In genomic region chr1:110207831-110208230, GRCh38 we compare ENCODE assay signal across 8 cellular contexts. TPM values are rescaled to one million over a fixed set of nuclear protein-coding genes. Genes with fewer than 3 reads are reported as not detected.
DNase-seq lines count a peak whose midpoint lies in the region; ATAC-seq and TF ChIP-seq lines count a peak whose summit lies in the region.

No MANE protein-coding gene starts in this region.

- no peak overlapping the region for H3K4me3 ChIP-seq in Karpas-422 (ENCODE audit: low read length)
- H3K4me3 ChIP-seq in heart right ventricle = no peak overlapping the region
- H3K4me3 ChIP-seq in gastrocnemius medialis = no peak overlapping the region

- no peaks in the 10 kb centered on the region for H3K79me2 ChIP-seq in Karpas-422 (ENCODE audit: low read length)

- no peaks in the 10 kb centered on the region for H3K36me3 Mint-ChIP-seq in activated naive CD8-positive, alpha-beta T cell treated with anti-CD3 and anti-CD28 coated beads, Interleukin-2, amount 10 ng/mL, durations not matched to agents 7 days and 5 days

- peaks cover 14% of the 10 kb centered on the region for H3K4me1 ChIP-seq in Karpas-422 (ENCODE audit: low read length)
- peaks cover 2 to 36% (median 30%) of the 10 kb centered on the region in 9 donors for H3K4me1 ChIP-seq in heart right ventricle
- H3K4me1 ChIP-seq in gastrocnemius medialis = peaks cover 5 to 7% of the 10 kb centered on the region in 2 donors

- POLR2A ChIA-PET in activated naive CD8-positive, alpha-beta T cell treated with anti-CD3 and anti-CD28 coated beads, Interleukin-2, amount 10 ng/mL, durations not matched to agents 7 days and 5 days (lab: Charles Lee) = interaction anchor here (0.5 to 7.0 kb wide), 5 partner anchors 105 to 412 kb away, joined by 3 to 100 read pairs (median 8); partner anchors contain the start of gene RBM15

- no peak for TF ChIP-seq POLR2A in gastrocnemius medialis (IDR thresholded peaks at IDR 0.05)

- 29% methylated on average over 5 of the region's 5 CpGs for WGBS in heart right ventricle, 2 donors

- no peak overlapping the region for H3K4me3 Mint-ChIP-seq in activated naive CD8-positive, alpha-beta T cell treated with anti-CD3 and anti-CD28 coated beads, Interleukin-2, amount 10 ng/mL, durations not matched to agents 7 days and 5 days

- no peak overlapping the region for H3K27ac ChIP-seq in Karpas-422 (ENCODE audit: low read length)
- H3K27ac ChIP-seq in heart right ventricle = peak overlapping the region in 2 of 10 donors; percentile 8 to 10
- H3K27ac ChIP-seq in gastrocnemius medialis = no peak overlapping the region

- no peaks in the 10 kb centered on the region for H4K20me1 ChIP-seq in Karpas-422 (ENCODE audit: insufficient read depth, low read depth, low read length)

- H3K9me3 ChIP-seq in Karpas-422 (ENCODE audit: low read length) (no peaks in the 10 kb centered on the region), heart right ventricle (no peaks in the 10 kb centered on the region), gastrocnemius medialis (no peaks in the 10 kb centered on the region)

- no peaks in the 10 kb centered on the region for H3K36me3 ChIP-seq in Karpas-422 (ENCODE audit: insufficient read depth, low read length)
- no peaks in the 10 kb centered on the region for H3K36me3 ChIP-seq in heart right ventricle
- no peaks in the 10 kb centered on the region for H3K36me3 ChIP-seq in gastrocnemius medialis

- no peak overlapping the region for H3K9ac ChIP-seq in Karpas-422 (ENCODE audit: low read length)

- H3K4me1 Mint-ChIP-seq in activated naive CD8-positive, alpha-beta T cell treated with anti-CD3 and anti-CD28 coated beads, Interleukin-2, amount 10 ng/mL, durations not matched to agents 7 days and 5 days = peaks cover 34% of the 10 kb centered on the region

- no peak overlapping the region for H3K4me2 ChIP-seq in Karpas-422 (ENCODE audit: low read depth, low read length, poor library complexity, severe bottlenecking)

- TF ChIP-seq CTCF in heart right ventricle (IDR thresholded peaks at IDR 0.05) (peak; percentile 80 to 96 (median 94)), gastrocnemius medialis (IDR thresholded peaks at IDR 0.05 in 4 of 5, conservative IDR thresholded peaks at IDR 0.05 in 1 of 5) (peak; percentile 67 to 90 (median 84))

- H3K27me3 ChIP-seq in Karpas-422 (ENCODE audit: low read length) = 0 out of 2 replicates have a peak, but pooled peaks cover 3% of the 10 kb centered on the region
- H3K27me3 ChIP-seq in heart right ventricle = peaks cover 0 to 22% (median 0%) of the 10 kb centered on the region in 7 donors
- peaks cover 7 to 17% (median 14%) of the 10 kb centered on the region in 3 donors for H3K27me3 ChIP-seq in gastrocnemius medialis

- ATAC-seq in activated naive CD8-positive, alpha-beta T cell treated with anti-CD3 and anti-CD28 coated beads, Interleukin-2, amount 10 ng/mL, durations not matched to agents 7 days and 5 days (ENCODE audit: low read depth) = peak; percentile 16
- peak in 5 of 8 donors; percentile 29 to 59 (median 54) for ATAC-seq in heart right ventricle
- no peak for ATAC-seq in gastrocnemius medialis

- in situ Hi-C loops in gastrocnemius medialis (cut with MboI; ENCODE audit: low sequenced_read_pairs in 4 of 4) = loop anchor here in 1 of 4 donors (10.0 kb wide), 1 partner anchor 287 kb away; no protein-coding TSS in a partner anchor

- intact Hi-C loops in heart right ventricle (cut with DNase I) (loop anchor here in 8 of 10 donors (1.0 to 10.0 kb wide), 9 partner anchors 49 to 289 kb away; no protein-coding TSS in a partner anchor), gastrocnemius medialis (cut with DNase I; ENCODE audit: low total_unique reads) (loop anchor here (1.0 to 5.0 kb wide), 2 partner anchors 104 to 199 kb away; partner anchors contain the start of gene LAMTOR5)

- no peaks in the 10 kb centered on the region for H3K9me3 Mint-ChIP-seq in activated naive CD8-positive, alpha-beta T cell treated with anti-CD3 and anti-CD28 coated beads, Interleukin-2, amount 10 ng/mL, durations not matched to agents 7 days and 5 days

- no peak overlapping the region for H2AFZ ChIP-seq in Karpas-422 (ENCODE audit: low read length)

- peaks cover 9% of the 10 kb centered on the region for H3K27me3 Mint-ChIP-seq in activated naive CD8-positive, alpha-beta T cell treated with anti-CD3 and anti-CD28 coated beads, Interleukin-2, amount 10 ng/mL, durations not matched to agents 7 days and 5 days

- H3K27ac Mint-ChIP-seq in activated naive CD8-positive, alpha-beta T cell treated with anti-CD3 and anti-CD28 coated beads, Interleukin-2, amount 10 ng/mL, durations not matched to agents 7 days and 5 days = peak overlapping the region; percentile 64

- DNase-seq in DMS153 treated with DMSO at 0.1 percent for 48 hours (lab: John Stamatoyannopoulos, UW; ENCODE audit: unreplicated experiment) = peak; percentile 46
- peak; percentile 88 for DNase-seq in Karpas-422
- DNase-seq in SW480 (ENCODE audit: low spot score) = peak; percentile 37
- DNase-seq in activated naive CD8-positive, alpha-beta T cell treated with anti-CD3 and anti-CD28 coated beads, Interleukin-2, amount 10 ng/mL, durations not matched to agents 7 days and 5 days = peak; percentile 79
- peak; percentile 70 to 74 for DNase-seq in heart right ventricle
- DNase-seq in gastrocnemius medialis = peak; percentile 29 to 45
- no peak for DNase-seq in NCI-H226
- no peak for DNase-seq in mesenteric fat pad (ENCODE audit: low spot score)

- H3K9me2 ChIP-seq in Karpas-422 (replicated peaks; ENCODE audit: insufficient read depth, low read length) = no peaks in the 10 kb centered on the region

RNA-seq across cellular contexts. Expression of gene KCNC4, which starts 2.3 kb away (rescaled TPM):
- 1.5 and 1.6 TPM in 2 replicates for total RNA-seq in Karpas-422 (2014; rRNA removed; shearing (Covaris generic); ENCODE audit: low replicate concordance)
- 1 to 10 TPM; 8.9 to 9.0 TPM for total RNA-seq in activated naive CD8-positive, alpha-beta T cell treated with anti-CD3 and anti-CD28 coated beads, Interleukin-2, amount 10 ng/mL, durations not matched to agents 7 days and 5 days
- 10 to 100 TPM in 4 of 10 donors, 1 to 10 TPM in 6; 2.6 to 13.8 (median 6.1) TPM for total RNA-seq in heart right ventricle
- 1 to 10 TPM; 2.2 to 3.0 TPM for polyA plus RNA-seq in heart right ventricle
- total RNA-seq in gastrocnemius medialis = 1 to 10 TPM; 3.1 to 9.1 (median 4.1) TPM
- 12.8 TPM for total RNA-seq in mesenteric fat pad

RNA-seq across cellular contexts. Expression of gene SLC6A17, which starts 57.5 kb away (rescaled TPM):
- total RNA-seq in Karpas-422 (2014; rRNA removed; shearing (Covaris generic); ENCODE audit: low replicate concordance) = not detected in 2 replicates
- not detected for total RNA-seq in activated naive CD8-positive, alpha-beta T cell treated with anti-CD3 and anti-CD28 coated beads, Interleukin-2, amount 10 ng/mL, durations not matched to agents 7 days and 5 days
- total RNA-seq in heart right ventricle (under 1 TPM in 7 of 10 donors, not detected in 3; 0.06 to 0.45 (median 0.19) TPM), gastrocnemius medialis (under 1 TPM in 2 of 4 donors, not detected in 2; 0.02 to 0.03 TPM), mesenteric fat pad (not detected)
- under 1 TPM in 1 of 2 donors, not detected in 1; 0.09 TPM for polyA plus RNA-seq in heart right ventricle

Comparison
In these comparisons a context has a peak if more than half of its experiments do, and no peak if none do; other contexts are left out.
1. DNase-seq: peak in DMS153 treated with DMSO at 0.1 percent for 48 hours (single experiment), Karpas-422 (single experiment), SW480 (single experiment), activated naive CD8-positive, alpha-beta T cell treated with anti-CD3 and anti-CD28 coated beads, Interleukin-2, amount 10 ng/mL, durations not matched to agents 7 days and 5 days (single experiment), heart right ventricle (2 of 2) and gastrocnemius medialis (2 of 2); none in NCI-H226 (single experiment) and mesenteric fat pad (single experiment).
2. ATAC-seq: peak in activated naive CD8-positive, alpha-beta T cell treated with anti-CD3 and anti-CD28 coated beads, Interleukin-2, amount 10 ng/mL, durations not matched to agents 7 days and 5 days (single experiment) and heart right ventricle (5 of 8); none in gastrocnemius medialis (0 of 2).